8 cellular contexts compared by ENCODE assay signal in genomic region chr4:1712216-1713002, GRCh38. TPM values are rescaled to one million over a fixed set of nuclear protein-coding genes. Genes with fewer than 3 reads are reported as not detected.
DNase-seq lines count a peak whose midpoint lies in the region; ATAC-seq, FAIRE-seq and TF ChIP-seq lines count a peak whose summit lies in the region.

TSS of gene SLBP (minus strand) at chr4:1712319. CDS start at chr4:1712188, 131 bp downstream.

- peaks cover 12 to 20% of the 10 kb centered on the region in 2 experiments for H3K4me1 ChIP-seq in trophoblast cell (ENCODE audit: control insufficient read depth in 1 of 2, insufficient read depth in 2 of 2, low read length in 2 of 2)
- H3K4me1 ChIP-seq in tibial nerve, result peaks cover 0 to 62% (median 27%) of the 10 kb centered on the region in 4 donors

- H3K36me3 ChIP-seq in trophoblast cell (ENCODE audit: control insufficient read depth in 1 of 2, insufficient read depth in 2 of 2, low read length in 2 of 2) (peaks cover 16 to 24% of the 10 kb centered on the region in 2 experiments), tibial nerve (peaks cover 0 to 29% (median 0%) of the 10 kb centered on the region in 3 donors)

- H3K4me3 ChIP-seq in trophoblast cell (ENCODE audit: low read depth, low read length) (peak within 1 kb of the TSS; percentile 99), tibial nerve (peak within 1 kb of the TSS; percentile 67 to 91 (median 79))

- peak within 1 kb of the TSS; percentile 100 for H4K91ac ChIP-seq in trophoblast cell (ENCODE audit: low read depth, low read length)

- peaks cover 19% of the 10 kb centered on the region for H3K79me2 ChIP-seq in trophoblast cell (ENCODE audit: control insufficient read depth, insufficient read depth, low read length, poor library complexity)

- TF ChIP-seq EP300 in tibial nerve (IDR thresholded peaks at IDR 0.05), result peak; percentile 56 to 74

- peak within 1 kb of the TSS; percentile 28 for H3K23ac ChIP-seq in trophoblast cell (ENCODE audit: low read length)

- peak within 1 kb of the TSS; percentile 93 for H3K4me2 ChIP-seq in trophoblast cell (ENCODE audit: low read length)

- TF ChIP-seq POLR2A in GM12891 (IDR thresholded peaks at IDR 0.05; ENCODE audit: low read depth, low read length) (peak; percentile 63; the same call in 1 of the 2 replicates), tibial nerve (IDR thresholded peaks at IDR 0.05) (peak; percentile 85 to 87)

- H4K12ac ChIP-seq in trophoblast cell (ENCODE audit: low read depth, low read length), result peak within 1 kb of the TSS; percentile 90

- H2BK120ac ChIP-seq in trophoblast cell (ENCODE audit: insufficient read depth, low read length, poor library complexity), result peak within 1 kb of the TSS; percentile 100

- TF ChIP-seq CTCF in tibial nerve (IDR thresholded peaks at IDR 0.05), result peak in 2 of 5 experiments; percentile 47

- peak within 1 kb of the TSS; percentile 70 for H2AK5ac ChIP-seq in trophoblast cell (ENCODE audit: low read length)

- FAIRE-seq in GM12891 (lab: Jason Lieb, UNC), result peak; percentile 94

- peak within 1 kb of the TSS; percentile 67 for H2BK12ac ChIP-seq in trophoblast cell (ENCODE audit: low read length)

- H3K9ac ChIP-seq in trophoblast cell (ENCODE audit: low read length), result peak within 1 kb of the TSS; percentile 98

- intact Hi-C loops in Right ventricle myocardium inferior (cut with DNase I), result no loop called here

- ATAC-seq in HG02798 (IDR thresholded peaks at IDR 0.05; ENCODE audit: poor library complexity, unreplicated experiment), result peak; percentile 83
- ATAC-seq in Right ventricle myocardium inferior, result peak; percentile 94

- peak within 1 kb of the TSS; percentile 90 for H2AFZ ChIP-seq in trophoblast cell (ENCODE audit: insufficient read depth, low read length, poor library complexity)

- peaks cover 16% of the 10 kb centered on the region for H3K79me1 ChIP-seq in trophoblast cell (ENCODE audit: low read length)

- peak within 1 kb of the TSS; percentile 98 for H3K18ac ChIP-seq in trophoblast cell (ENCODE audit: low read length)

- DNase-seq in GM12891 (ENCODE audit: insufficient read length, low spot score) (peak; percentile 96), NCI-H1417 treated with DMSO at 0.1 percent for 48 hours (lab: John Stamatoyannopoulos, UW) (peak; percentile 76), SW 1271 (lab: John Stamatoyannopoulos, UW) (peak; percentile 89 to 92), Right ventricle myocardium inferior (ENCODE audit: missing footprints) (peak; percentile 98), trophoblast cell (peak; percentile 97), tibial nerve (ENCODE audit: low spot score in 2 of 2) (peak; percentile 90 to 91)
- peak; percentile 99 for DNase-seq in activated naive CD8-positive, alpha-beta T cell treated with anti-CD3 and anti-CD28 coated beads, Interleukin-2, amount 50 U/mL, for 16 hours (ENCODE audit: low read depth, low spot score)

- peak within 1 kb of the TSS; percentile 97 for H3K14ac ChIP-seq in trophoblast cell (ENCODE audit: low read length)

- no peaks in the 10 kb centered on the region for H3K9me3 ChIP-seq in trophoblast cell (ENCODE audit: insufficient read depth, low read depth, low read length)
- no peaks in the 10 kb centered on the region for H3K9me3 ChIP-seq in tibial nerve

- H3K27ac ChIP-seq in trophoblast cell (ENCODE audit: low read depth, low read length) (peak within 1 kb of the TSS; percentile 99), tibial nerve (peak within 1 kb of the TSS; percentile 97 to 100 (median 100))

- H3K27me3 ChIP-seq in trophoblast cell (ENCODE audit: insufficient read depth, low read length) (no peaks in the 10 kb centered on the region), tibial nerve (no peaks in the 10 kb centered on the region)

- no CpG with 5 or more reads among the region's 98 CpGs for WGBS in trophoblast cell (ENCODE audit: extremely low coverage, insufficient coverage, insufficient read length)
- WGBS in tibial nerve, 2 donors, result 0% methylated on average over 2 of the region's 98 CpGs

- H3K4ac ChIP-seq in trophoblast cell (ENCODE audit: low read depth, low read length), result peak within 1 kb of the TSS; percentile 82

- H4K8ac ChIP-seq in trophoblast cell (ENCODE audit: low read depth, low read length), result peak within 1 kb of the TSS; percentile 98

- peak within 1 kb of the TSS; percentile 99 for H2BK5ac ChIP-seq in trophoblast cell (ENCODE audit: low read depth, low read length, poor library complexity)

TF ChIP-seq in GM12891, 5 proteins besides CTCF, POLR2A, EP300 and RAD21:
- TF ChIP-seq POLR2AphosphoS5 (IDR thresholded peaks at IDR 0.05; ENCODE audit: low read depth, low read length), result peak; percentile 78
- peak; percentile 77; the same call in 1 of the 2 replicates for TF ChIP-seq TAF1 (IDR thresholded peaks at IDR 0.05; ENCODE audit: low read depth, low read length)
- TF ChIP-seq SPI1 (IDR thresholded peaks at IDR 0.05; ENCODE audit: low read depth, low read length), result peak; percentile 23; the same call in 1 of the 2 replicates
- peak; percentile 71 for TF ChIP-seq POU2F2 (IDR thresholded peaks at IDR 0.05; ENCODE audit: low read depth, low read length)
- peak; percentile 64 for TF ChIP-seq PAX5 (IDR thresholded peaks at IDR 0.05; ENCODE audit: insufficient read depth, low read length, severe bottlenecking)

RNA-seq across cellular contexts. Expression of gene SLBP, which starts in this region (rescaled TPM):
- 58.6 TPM for polyA plus RNA-seq in GM12891 (2012; ENCODE audit: low read depth, missing spikeins)
- total RNA-seq in Right ventricle myocardium inferior, result 13.7 TPM
- polyA plus RNA-seq in trophoblast cell (2013), result 33.4 and 33.6 TPM in 2 replicates
- 10 to 100 TPM; 41.7 to 55.9 (median 53.5) TPM for total RNA-seq in tibial nerve

Comparison
In these comparisons a context has a peak if more than half of its experiments do, and no peak if none do; other contexts are left out.
1. Peak in every context shown above with its lines: DNase-seq, ATAC-seq, H3K4me3 ChIP-seq and H3K27ac ChIP-seq.